Comparison of ENCODE assay signal across 23 cellular contexts in the genomic region with DNA sequence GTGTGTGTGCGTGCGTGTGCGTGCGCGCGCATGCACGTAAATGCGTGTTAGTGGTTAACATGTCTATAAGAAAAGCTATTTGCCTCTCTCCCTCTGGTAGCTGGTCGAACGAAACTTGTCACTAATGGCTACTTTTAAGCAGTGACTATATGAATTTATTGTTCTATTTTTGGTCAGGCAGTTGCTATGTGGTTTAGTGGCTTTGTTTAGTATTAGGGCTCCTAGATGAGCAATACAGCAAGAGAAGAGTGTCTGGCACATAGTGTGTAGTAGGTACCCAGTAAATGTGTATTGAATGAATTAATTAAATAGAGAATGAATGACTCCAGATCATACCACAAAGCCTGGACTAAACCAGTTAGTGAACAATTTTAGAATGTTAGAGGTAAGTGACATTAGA.
"Had no signal": no experiment of that assay in that cellular context is flagged by ENCODE, and none has a peak within 500 bp of the region (broad histone marks: within the 10 kb centered on the region; RNA-seq: fewer than 3 reads in every experiment).

No MANE protein-coding gene starts in this region.

- H3K4me2 ChIP-seq: neural progenitor cell, smooth muscle cell had no signal

- H3K27me3 ChIP-seq: gastrocnemius medialis, neural progenitor cell, right lobe of liver, stomach, thyroid gland had no signal

- H3K4me3 Mint-ChIP-seq: dendritic cell treated with granulocyte-macrophage colony-stimulating factor and Interleukin-4, amounts not matched to agents 40 ng/mL and 50 ng/mL, for 4 days; endodermal cell; memory B cell; naive thymus-derived CD4-positive, alpha-beta T cell; nephron; neural progenitor cell had no signal

- H3K27ac Mint-ChIP-seq: dendritic cell treated with granulocyte-macrophage colony-stimulating factor and Interleukin-4, amounts not matched to agents 40 ng/mL and 50 ng/mL, for 4 days; endodermal cell; memory B cell; naive thymus-derived CD4-positive, alpha-beta T cell; nephron; neural progenitor cell; progenitor cell of endocrine pancreas had no signal

- H2AFZ ChIP-seq: neural progenitor cell, parathyroid adenoma had no signal

- ATAC-seq: naive thymus-derived CD4-positive, alpha-beta T cell; right lobe of liver had no signal

- H3K4me3 ChIP-seq: gastrocnemius medialis, lung, neural progenitor cell, right lobe of liver, smooth muscle cell, stomach, thyroid gland had no signal

- H3K36me3 Mint-ChIP-seq: memory B cell; naive thymus-derived CD4-positive, alpha-beta T cell; neural progenitor cell had no signal

- DNase-seq: effector CD8-positive, alpha-beta T cell; endodermal cell; foreskin fibroblast; gastrocnemius medialis; head of caudate nucleus; left ventricle myocardium superior; naive thymus-derived CD4-positive, alpha-beta T cell; right lobe of liver; stimulated activated CD4-positive, alpha-beta T cell treated with anti-CD3 and anti-CD28 coated beads, Interleukin-12 subunit alpha, Interleukin-12 subunit beta, amount 100 ng/mL, for 4 hours; stimulated activated CD4-positive, alpha-beta T cell treated with anti-CD3 and anti-CD28 coated beads, Interleukin-1b, Interleukin-23, amount 100 ng/mL, for 48 hours; stimulated activated CD4-positive, alpha-beta T cell treated with anti-CD3 and anti-CD28 coated beads, Interleukin-4, amount 100 ng/mL, for 1 hour; stimulated activated CD8-positive, alpha-beta memory T cell treated with anti-CD3 and anti-CD28 coated beads, Interleukin-4, amount 100 ng/mL, for 48 hours; stimulated activated naive CD4-positive, alpha-beta T cell; stomach; thyroid gland had no signal

- H3K9ac ChIP-seq: neural progenitor cell, parathyroid adenoma had no signal

- H3K4me1 ChIP-seq: right lobe of liver had no signal

- H3K36me3 ChIP-seq: gastrocnemius medialis, neural progenitor cell, right lobe of liver, stomach, thyroid gland had no signal

- H3K4me1 Mint-ChIP-seq: naive thymus-derived CD4-positive, alpha-beta T cell had no signal

- H3K9me3 ChIP-seq: gastrocnemius medialis, right lobe of liver, stomach, thyroid gland had no signal

- H3K27me3 Mint-ChIP-seq: memory B cell, progenitor cell of endocrine pancreas had no signal
